15 cellular contexts compared by ENCODE assay signal in the genomic region with DNA sequence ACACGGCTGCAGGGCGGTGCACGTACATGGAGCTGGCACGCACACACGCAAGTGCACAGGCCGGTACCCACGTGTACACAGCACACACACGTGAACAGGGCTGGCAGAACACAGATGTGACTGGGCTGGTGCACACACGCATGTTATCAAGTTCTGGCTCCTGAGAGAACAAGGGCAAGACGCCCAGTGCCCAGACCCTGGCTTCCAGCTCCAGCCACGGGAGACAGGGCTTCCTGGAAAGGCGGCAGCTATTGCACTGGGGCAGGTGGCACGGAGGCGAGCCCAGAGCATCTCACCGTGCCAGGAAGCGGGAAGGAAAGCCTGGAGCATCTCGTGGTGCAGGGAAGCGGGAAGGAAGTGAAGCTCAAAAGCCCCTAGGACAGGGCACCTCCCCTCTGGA. TPM values are rescaled to one million over a fixed set of nuclear protein-coding genes. Genes with fewer than 3 reads are reported as not detected.
"Had no signal": no experiment of that assay in that cellular context is flagged by ENCODE, and none has a peak within 500 bp of the region (broad histone marks: within the 10 kb centered on the region; RNA-seq: fewer than 3 reads in every experiment).

No MANE protein-coding gene starts in this region.

- DNase-seq: activated CD4-positive, alpha-beta T cell treated with anti-CD3 and anti-CD28 coated beads for 48 hours; activated T-cell treated with anti-CD3 and anti-CD28 coated beads, Interleukin-2, amount 50 U/mL, for 1 hour; effector memory CD4-positive, alpha-beta T cell; kidney; left ventricle myocardium inferior; mesenchymal stem cell; ovary; T-helper 9 cell; uterus had no signal

- H3K4me3 ChIP-seq: gastroesophageal sphincter, hepatocyte, left ventricle myocardium inferior, ovary, thyroid gland, uterus had no signal

- H3K27ac ChIP-seq: epithelial cell of prostate, gastroesophageal sphincter, hepatocyte, left ventricle myocardium inferior, ovary, thyroid gland, uterus had no signal

- H3K27ac Mint-ChIP-seq: nephron had no signal

- H3K36me3 ChIP-seq: ovary, uterus had no signal

- ATAC-seq: gastroesophageal sphincter had no signal

- H3K27me3 ChIP-seq: gastroesophageal sphincter, hepatocyte, ovary, thyroid gland, uterus had no signal

- H3K9me3 ChIP-seq: gastroesophageal sphincter, left ventricle myocardium inferior, ovary, thyroid gland, uterus had no signal

RNA-seq across cellular contexts. Expression of a gene that starts 12.0 kb away (rescaled TPM):
- total RNA-seq: hepatocyte, renal cortical epithelial cell had no signal
- polyA plus RNA-seq: hepatocyte had no signal

RNA-seq across cellular contexts. Expression of a gene that starts 19.5 kb away (rescaled TPM):
- total RNA-seq: hepatocyte, left ventricle myocardium inferior had no signal
